ENCODE assay signal across 1 cellular context in genomic region chr2:101064868-101065549, GRCh38.
A peak's percentile ranks its signal among the peaks of the same experiment; 100 is the strongest.
TF ChIP-seq lines count a peak whose summit lies in the region.

No MANE protein-coding gene starts in this region.

TF ChIP-seq in HepG2, 621 proteins besides CTCF, POLR2A, EP300 and RAD21 (continued from another document and continues in another):
- TF ChIP-seq ZNF598 (CRISPR knock-in tag; IDR thresholded peaks at IDR 0.05; ENCODE audit: borderline replicate concordance) (no peak), CREB3 (CRISPR knock-in tag; IDR thresholded peaks at IDR 0.05) (no peak), ZNF280D (CRISPR knock-in tag; IDR thresholded peaks at IDR 0.05) (peak; percentile 64; the same call in 1 of the 2 replicates), ZNF3 (CRISPR knock-in tag; IDR thresholded peaks at IDR 0.05) (peak; percentile 73; the same call in 1 of the 2 replicates), CENPT (CRISPR knock-in tag; IDR thresholded peaks at IDR 0.05; ENCODE audit: low read depth) (no peak), TAF1 (CRISPR knock-in tag; IDR thresholded peaks at IDR 0.05) (no peak), SIN3B (IDR thresholded peaks at IDR 0.05; ENCODE audit: low read length) (no peak), KLF6 (CRISPR knock-in tag; IDR thresholded peaks at IDR 0.05) (peak; percentile 25; the same call in 1 of the 2 replicates), PCBP1 (IDR thresholded peaks at IDR 0.05; ENCODE audit: borderline replicate concordance, low read depth, low read length) (no peak), SOX13 (IDR thresholded peaks at IDR 0.05) (peak; percentile 55; the same call in 1 of the 2 replicates), SOX13 (CRISPR knock-in tag; conservative IDR thresholded peaks at IDR 0.05 in 1 of 2, IDR thresholded peaks at IDR 0.05 in 1 of 2) (peak in 1 of 2 experiments; percentile 96; a peak in 2 of 4 replicates), ZSCAN21 (CRISPR knock-in tag; IDR thresholded peaks at IDR 0.05; ENCODE audit: borderline replicate concordance) (no peak), TP53 (CRISPR knock-in tag; conservative IDR thresholded peaks at IDR 0.05) (no peak), PBX2 (CRISPR knock-in tag; IDR thresholded peaks at IDR 0.05) (no peak), GMEB1 (CRISPR knock-in tag; IDR thresholded peaks at IDR 0.05; ENCODE audit: borderline replicate concordance) (0 out of 2 replicates have a peak, but pooled peaks have one; percentile 16), ZNF17 (CRISPR knock-in tag; IDR thresholded peaks at IDR 0.05) (no peak), AHR (CRISPR knock-in tag; IDR thresholded peaks at IDR 0.05) (no peak; the same call in 1 of the 2 replicates), PHF21A (CRISPR knock-in tag; IDR thresholded peaks at IDR 0.05) (peak; percentile 84), SRY (CRISPR knock-in tag; IDR thresholded peaks at IDR 0.05) (no peak), ZNF263 (CRISPR knock-in tag; IDR thresholded peaks at IDR 0.05) (no peak), ZNF280B (CRISPR knock-in tag; IDR thresholded peaks at IDR 0.05; ENCODE audit: borderline replicate concordance) (no peak), TERF1 (CRISPR knock-in tag; IDR thresholded peaks at IDR 0.05) (no peak), ZNF773 (CRISPR knock-in tag; IDR thresholded peaks at IDR 0.05; ENCODE audit: borderline replicate concordance) (no peak), GABPA (IDR thresholded peaks at IDR 0.05; ENCODE audit: low read depth, low read length) (no peak), GABPA (CRISPR knock-in tag; IDR thresholded peaks at IDR 0.05; ENCODE audit: low read depth) (no peak; the same call in 1 of the 2 replicates), HNRNPLL (IDR thresholded peaks at IDR 0.05; ENCODE audit: low read depth, low read length, poor library complexity, severe bottlenecking) (no peak), ZNF605 (CRISPR knock-in tag; IDR thresholded peaks at IDR 0.05) (no peak), DZIP1 (CRISPR knock-in tag; IDR thresholded peaks at IDR 0.05) (no peak), ZNF207 (IDR thresholded peaks at IDR 0.05; ENCODE audit: borderline replicate concordance) (no peak), ZNF138 (CRISPR knock-in tag; IDR thresholded peaks at IDR 0.05; ENCODE audit: low read depth) (no peak), ZNF354B (CRISPR knock-in tag; IDR thresholded peaks at IDR 0.05) (no peak), ESRRA (CRISPR knock-in tag; IDR thresholded peaks at IDR 0.05; ENCODE audit: low read depth) (no peak; the same call in 1 of the 2 replicates), GATAD2A (CRISPR knock-in tag; IDR thresholded peaks at IDR 0.05) (peak; percentile 93), ZNF251 (CRISPR knock-in tag; IDR thresholded peaks at IDR 0.05) (no peak), E2F2 (CRISPR knock-in tag; IDR thresholded peaks at IDR 0.05; ENCODE audit: borderline replicate concordance) (no peak), RFX3 (CRISPR knock-in tag; IDR thresholded peaks at IDR 0.05) (no peak), ZNF142 (CRISPR knock-in tag; IDR thresholded peaks at IDR 0.05) (no peak), ZNF496 (CRISPR knock-in tag; IDR thresholded peaks at IDR 0.05; ENCODE audit: insufficient replicate concordance) (no peak), ONECUT2 (CRISPR knock-in tag; IDR thresholded peaks at IDR 0.05) (no peak), MED1 (CRISPR knock-in tag; IDR thresholded peaks at IDR 0.05) (peak; percentile 80), ZNF232 (CRISPR knock-in tag; IDR thresholded peaks at IDR 0.05; ENCODE audit: borderline replicate concordance) (no peak)
